In genomic region chr3:124694486-124694885, GRCh38 we compare ENCODE assay signal across 26 cellular contexts.
"Had no signal": no experiment of that assay in that cellular context is flagged by ENCODE, and none has a peak within 500 bp of the region (broad histone marks: within the 10 kb centered on the region; RNA-seq: fewer than 3 reads in every experiment).

No MANE protein-coding gene starts in this region.

- H3K27me3 Mint-ChIP-seq: activated CD4-positive, alpha-beta memory T cell treated with anti-CD3 and anti-CD28 coated beads for 36 hours had no signal

- H3K27ac Mint-ChIP-seq: activated CD4-positive, alpha-beta memory T cell treated with anti-CD3 and anti-CD28 coated beads for 36 hours; activated CD4-positive, alpha-beta T cell treated with anti-CD3 and anti-CD28 coated beads, Interleukin-2, amount 10 ng/mL, durations not matched to agents 7 days and 5 days; activated naive CD4-positive, alpha-beta T cell treated with anti-CD3 and anti-CD28 coated beads, Interleukin-2, amount 10 ng/mL, durations not matched to agents 7 days and 5 days; activated naive CD8-positive, alpha-beta T cell treated with anti-CD3 and anti-CD28 coated beads for 36 hours had no signal

- H3K36me3 Mint-ChIP-seq: activated CD4-positive, alpha-beta memory T cell treated with anti-CD3 and anti-CD28 coated beads for 36 hours; activated naive CD4-positive, alpha-beta T cell treated with anti-CD3 and anti-CD28 coated beads, Interleukin-2, amount 10 ng/mL, durations not matched to agents 7 days and 5 days; activated naive CD8-positive, alpha-beta T cell treated with anti-CD3 and anti-CD28 coated beads for 36 hours had no signal

- H3K27ac ChIP-seq: brain microvascular endothelial cell, KMS-11, RWPE1, SJCRH30, VCaP had no signal

- DNase-seq: activated CD4-positive, alpha-beta memory T cell treated with anti-CD3 and anti-CD28 coated beads for 36 hours; activated CD4-positive, alpha-beta T cell treated with anti-CD3 and anti-CD28 coated beads, Interleukin-2, amount 10 ng/mL, durations not matched to agents 7 days and 5 days; activated CD4-positive, CD25-positive, alpha-beta regulatory T cell; activated CD8-positive, alpha-beta memory T cell treated with anti-CD3 and anti-CD28 coated beads for 24 hours; activated gamma-delta T cell; activated naive CD4-positive, alpha-beta T cell treated with anti-CD3 and anti-CD28 coated beads, Interleukin-2, amount 10 ng/mL, durations not matched to agents 7 days and 5 days; activated naive CD8-positive, alpha-beta T cell treated with anti-CD3 and anti-CD28 coated beads for 36 hours; activated T-cell treated with anti-CD3 and anti-CD28 coated beads, Interleukin-2, amount 50 U/mL, for 4 hours; brain microvascular endothelial cell; NCI-H1092 treated with DMSO at 0.1 percent for 48 hours; NCI-H1417 treated with DMSO at 0.1 percent for 48 hours; NCI-H1694; NCI-H2029; NCI-H2107; NCI-H2171 treated with DMSO at 0.1 percent for 48 hours; NCI-H226; NCI-H526 treated with DMSO at 0.1 percent for 48 hours; NCI-H82; Right ventricle myocardium superior; SJCRH30; SK-N-SH; T-helper 1 cell had no signal

- H3K4me3 ChIP-seq: SJCRH30 had no signal

- H3K36me3 ChIP-seq: brain microvascular endothelial cell, SJCRH30 had no signal

- H3K4me3 Mint-ChIP-seq: activated CD4-positive, alpha-beta memory T cell treated with anti-CD3 and anti-CD28 coated beads for 36 hours; activated CD4-positive, alpha-beta T cell treated with anti-CD3 and anti-CD28 coated beads, Interleukin-2, amount 10 ng/mL, durations not matched to agents 7 days and 5 days; activated naive CD4-positive, alpha-beta T cell treated with anti-CD3 and anti-CD28 coated beads, Interleukin-2, amount 10 ng/mL, durations not matched to agents 7 days and 5 days; activated naive CD8-positive, alpha-beta T cell treated with anti-CD3 and anti-CD28 coated beads for 36 hours; activated T-cell treated with anti-CD3 and anti-CD28 coated beads, Interleukin-2, amount 50 U/mL, for 4 hours had no signal

- H3K4me1 Mint-ChIP-seq: activated CD4-positive, alpha-beta T cell treated with anti-CD3 and anti-CD28 coated beads, Interleukin-2, amount 10 ng/mL, durations not matched to agents 7 days and 5 days; activated naive CD4-positive, alpha-beta T cell treated with anti-CD3 and anti-CD28 coated beads, Interleukin-2, amount 10 ng/mL, durations not matched to agents 7 days and 5 days; activated naive CD8-positive, alpha-beta T cell treated with anti-CD3 and anti-CD28 coated beads for 36 hours had no signal

- H3K9me2 ChIP-seq: SK-N-SH had no signal

- H3K9ac ChIP-seq: KMS-11, SK-N-SH had no signal

- ATAC-seq: activated T-cell treated with anti-CD3 and anti-CD28 coated beads, Interleukin-2, amount 50 U/mL, for 4 hours; Panc1 had no signal

- H3K4me2 ChIP-seq: KMS-11, SK-N-SH had no signal

- H3K4me1 ChIP-seq: SJCRH30 had no signal

- H3K9me3 ChIP-seq: SJCRH30, SK-N-SH had no signal

- H3K27me3 ChIP-seq: brain microvascular endothelial cell, SJCRH30 had no signal

- H3K9me3 Mint-ChIP-seq: activated CD4-positive, alpha-beta memory T cell treated with anti-CD3 and anti-CD28 coated beads for 36 hours; activated CD4-positive, alpha-beta T cell treated with anti-CD3 and anti-CD28 coated beads, Interleukin-2, amount 10 ng/mL, durations not matched to agents 7 days and 5 days; activated naive CD4-positive, alpha-beta T cell treated with anti-CD3 and anti-CD28 coated beads, Interleukin-2, amount 10 ng/mL, durations not matched to agents 7 days and 5 days; activated naive CD8-positive, alpha-beta T cell treated with anti-CD3 and anti-CD28 coated beads for 36 hours; activated T-cell treated with anti-CD3 and anti-CD28 coated beads, Interleukin-2, amount 50 U/mL, for 4 hours had no signal
